Comparison of ENCODE assay signal across 11 cellular contexts in genomic region chr4:83335691-83336090, GRCh38. TPM values are rescaled to one million over a fixed set of nuclear protein-coding genes. Genes with fewer than 3 reads are reported as not detected.
A peak's percentile ranks its signal among the peaks of the same experiment; 100 is the strongest.
DNase-seq lines count a peak whose midpoint lies in the region; ATAC-seq and TF ChIP-seq lines count a peak whose summit lies in the region.
"Had no signal": no experiment of that assay in that cellular context is flagged by ENCODE, and none has a peak within 500 bp of the region (broad histone marks: within the 10 kb centered on the region; RNA-seq: fewer than 3 reads in every experiment).

No MANE protein-coding gene starts in this region.

- DNase-seq in left cardiac atrium (no peak), cardiac septum (ENCODE audit: low spot score) (no peak), SKM-1 (lab: John Stamatoyannopoulos, UW; ENCODE audit: unreplicated experiment) (peak; percentile 12), type B pancreatic cell (ENCODE audit: extremely low spot score, unreplicated experiment) (no peak), foreskin melanocyte (no peak), transverse colon (no peak), NCI-H446 treated with DMSO at 0.1 percent for 48 hours (lab: John Stamatoyannopoulos, UW) (no peak)
- DNase-seq: effector CD8-positive, alpha-beta T cell; stimulated activated CD4-positive, alpha-beta T cell treated with anti-CD3 and anti-CD28 coated beads, Interleukin-4, amount 100 ng/mL, for 24 hours had no signal

- no peak overlapping the region for H3K27ac ChIP-seq in gastroesophageal sphincter
- no peak overlapping the region for H3K27ac ChIP-seq in transverse colon

- H3K4me3 Mint-ChIP-seq in type B pancreatic cell: peak overlapping the region; percentile 88

- peaks cover 37% of the 10 kb centered on the region for H3K27me3 Mint-ChIP-seq in type B pancreatic cell

- no peaks in the 10 kb centered on the region for H3K36me3 ChIP-seq in gastroesophageal sphincter
- H3K36me3 ChIP-seq in transverse colon: no peaks in the 10 kb centered on the region

- no peaks in the 10 kb centered on the region for H3K4me1 Mint-ChIP-seq in type B pancreatic cell (ENCODE audit: unreplicated experiment)

- in situ Hi-C loops in transverse colon (cut with MboI; ENCODE audit: low pct_ligation_motif_present in 1 of 4, low pct_unique_long_range_greater_than_20kb in 1 of 4, low sequenced_read_pairs in 3 of 4): no loop called here

- H3K36me3 Mint-ChIP-seq in type B pancreatic cell: no peaks in the 10 kb centered on the region

- H3K27me3 ChIP-seq in gastroesophageal sphincter: peaks cover 59% of the 10 kb centered on the region
- peaks cover 10% of the 10 kb centered on the region for H3K27me3 ChIP-seq in transverse colon

- ATAC-seq in left cardiac atrium: peak; percentile 6 to 24
- peak; percentile 29 for ATAC-seq in gastroesophageal sphincter

- H3K27ac Mint-ChIP-seq in type B pancreatic cell: peak overlapping the region; percentile 77

- TF ChIP-seq POLR2A in gastroesophageal sphincter (IDR thresholded peaks at IDR 0.05) (no peak), transverse colon (IDR thresholded peaks at IDR 0.05) (no peak)

- H3K9me3 ChIP-seq in gastroesophageal sphincter: peaks cover 0 to 17% (median 0%) of the 10 kb centered on the region in 3 donors
- peaks cover 0 to 4% of the 10 kb centered on the region in 2 donors for H3K9me3 ChIP-seq in transverse colon

- H3K4me3 ChIP-seq in gastroesophageal sphincter (no peak overlapping the region), transverse colon (no peak overlapping the region)
- H3K4me3 ChIP-seq: lung had no signal

- peaks cover 5% of the 10 kb centered on the region for H3K9me3 Mint-ChIP-seq in type B pancreatic cell

- no peak for TF ChIP-seq EP300 in gastroesophageal sphincter (IDR thresholded peaks at IDR 0.05)
- TF ChIP-seq EP300 in transverse colon (IDR thresholded peaks at IDR 0.05; ENCODE audit: low read depth): no peak

- no peak for TF ChIP-seq CTCF in gastroesophageal sphincter (IDR thresholded peaks at IDR 0.05)
- TF ChIP-seq CTCF in type B pancreatic cell (conservative IDR thresholded peaks at IDR 0.05): no peak
- no peak for TF ChIP-seq CTCF in transverse colon (IDR thresholded peaks at IDR 0.05)

- 36 to 40% methylated on average over 7 of the region's 7 CpGs for WGBS in gastroesophageal sphincter (ENCODE audit: low coverage in 1 of 2), 2 donors
- 39 to 54% methylated on average over 2 to 7 of the region's 7 CpGs for WGBS in transverse colon (ENCODE audit: low coverage in 1 of 2), 2 donors

- intact Hi-C loops in left cardiac atrium (cut with DNase I) (no loop called here), cardiac septum (cut with DNase I) (no loop called here), transverse colon (cut with DNase I; ENCODE audit: low total_unique reads) (no loop called here)

- H3K4me1 ChIP-seq in gastroesophageal sphincter (peaks cover 0 to 14% (median 3%) of the 10 kb centered on the region in 3 donors), transverse colon (peaks cover 0 to 20% (median 12%) of the 10 kb centered on the region in 4 donors)

RNA-seq across cellular contexts. Expression of gene HPSE, which starts 1.0 kb away (rescaled TPM):
- total RNA-seq in left cardiac atrium: 1 to 10 TPM; 2.3 to 3.9 TPM
- 0.97 TPM for total RNA-seq in cardiac septum
- 1 to 10 TPM in 2 of 4 donors, under 1 TPM in 2; 0.47 to 3.3 (median 1.5) TPM for total RNA-seq in gastroesophageal sphincter
- 17.6 and 87.8 TPM in 2 replicates for total RNA-seq in type B pancreatic cell (ENCODE audit: low replicate concordance)
- total RNA-seq in transverse colon: 1 to 10 TPM in 3 of 4 donors, under 1 TPM in 1; 0.75 to 5.4 (median 4.3) TPM

RNA-seq across cellular contexts. Expression of gene COQ2, which starts 51.1 kb away (rescaled TPM):
- total RNA-seq in left cardiac atrium (10 to 100 TPM; 15.7 to 17.2 TPM), cardiac septum (13.1 TPM), gastroesophageal sphincter (1 to 10 TPM; 5.0 to 8.9 (median 5.5) TPM), type B pancreatic cell (ENCODE audit: low replicate concordance) (16.5 and 18.8 TPM in 2 replicates), transverse colon (10 to 100 TPM in 3 of 4 donors, under 1 TPM in 1; 0.75 to 14.4 (median 12.2) TPM)
